Comparison of ENCODE assay signal across 25 cellular contexts in the genomic region with DNA sequence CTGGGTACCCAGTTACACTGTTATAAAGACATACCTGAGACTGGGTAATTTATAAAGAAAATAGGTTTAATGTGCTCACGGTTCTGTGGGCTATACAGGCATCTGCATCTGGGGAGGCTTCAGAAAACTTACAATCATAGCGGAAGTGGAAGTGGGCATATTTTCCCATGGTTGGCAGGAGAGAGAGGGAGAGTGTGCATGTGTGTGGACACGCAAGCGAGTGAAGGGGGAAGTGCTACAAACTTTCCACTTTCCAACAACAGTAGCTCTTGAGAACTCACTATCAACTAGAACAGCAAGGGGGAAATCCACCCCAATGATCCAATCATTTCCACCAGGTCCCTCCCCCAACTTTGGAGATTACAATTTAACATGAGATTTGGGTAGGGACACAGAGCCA. TPM values are rescaled to one million over a fixed set of nuclear protein-coding genes. Genes with fewer than 3 reads are reported as not detected.
DNase-seq lines count a peak whose midpoint lies in the region; ATAC-seq, FAIRE-seq and TF ChIP-seq lines count a peak whose summit lies in the region.
"Had no signal": no experiment of that assay in that cellular context is flagged by ENCODE, and none has a peak within 500 bp of the region (broad histone marks: within the 10 kb centered on the region; RNA-seq: fewer than 3 reads in every experiment).

No MANE protein-coding gene starts in this region.

- H3K27ac ChIP-seq in OCI-LY7 (ENCODE audit: low read depth, low read length, poor library complexity, severe bottlenecking) = no peak overlapping the region
- no peak overlapping the region for H3K27ac ChIP-seq in GM23248
- H3K27ac ChIP-seq in colonic mucosa = no peak overlapping the region
- H3K27ac ChIP-seq: ascending aorta, esophagus squamous epithelium, testis had no signal

- intact Hi-C loops in OCI-LY7 (cut with micrococcal nuclease; ENCODE audit: unreplicated experiment) = no loop called here
- intact Hi-C loops in colonic mucosa (cut with DNase I) = no loop called here

- 0 out of 2 replicates have a peak, but pooled peaks cover 9% of the 10 kb centered on the region for H4K20me1 ChIP-seq in OCI-LY7 (ENCODE audit: insufficient read depth, low read length)
- H4K20me1 ChIP-seq in GM23248 (ENCODE audit: insufficient read depth) = peaks cover 23% of the 10 kb centered on the region

- H2AFZ ChIP-seq in OCI-LY7 (ENCODE audit: low read length) (no peak overlapping the region), GM23248 (no peak overlapping the region)

- H3K9me2 ChIP-seq in OCI-LY7 (ENCODE audit: insufficient read depth, low read length) (no peaks in the 10 kb centered on the region), GM23248 (ENCODE audit: insufficient read depth) (no peaks in the 10 kb centered on the region)

- DNase-seq in Ammon's horn (ENCODE audit: low spot score) = peak; percentile 12
- DNase-seq in GM18507 (ENCODE audit: extremely low spot score, insufficient read length, low read depth) = no peak
- peak; percentile 11 for DNase-seq in OCI-LY7 (ENCODE audit: low spot score)
- DNase-seq in left lobe of liver (ENCODE audit: low spot score) = peak; percentile 10
- no peak for DNase-seq in GM23248
- no peak for DNase-seq in colonic mucosa
- DNase-seq: activated CD4-positive, CD25-positive, alpha-beta regulatory T cell; activated CD8-positive, alpha-beta T cell treated with anti-CD3 and anti-CD28 coated beads for 36 hours; activated T-cell treated with anti-CD3 and anti-CD28 coated beads, Interleukin-2, amount 50 U/mL, for 48 hours; CD4-positive, alpha-beta memory T cell; cerebellar nuclear complex; DMS79; effector CD4-positive, alpha-beta T cell; esophagus squamous epithelium; H9; kidney; NCI-H1436 treated with DMSO at 0.1 percent for 48 hours; NCI-H69; PC-3; posterior cingulate gyrus; testis had no signal

- H3K4me1 ChIP-seq in OCI-LY7 (ENCODE audit: insufficient read depth, low read length, poor library complexity, severe bottlenecking) (no peaks in the 10 kb centered on the region), GM23248 (ENCODE audit: insufficient read depth) (no peaks in the 10 kb centered on the region), colonic mucosa (no peaks in the 10 kb centered on the region)
- H3K4me1 ChIP-seq: ascending aorta had no signal

- no peak overlapping the region for H3K4me3 ChIP-seq in OCI-LY7 (ENCODE audit: low read depth, low read length, poor library complexity, severe bottlenecking)
- no peak overlapping the region for H3K4me3 ChIP-seq in GM23248
- H3K4me3 ChIP-seq in colonic mucosa = no peak overlapping the region
- H3K4me3 ChIP-seq: ascending aorta, esophagus squamous epithelium, testis had no signal

- peak; percentile 64 for FAIRE-seq in GM18507 (lab: Jason Lieb, UNC)
- FAIRE-seq: kidney had no signal

- CTCF ChIA-PET in OCI-LY7 (lab: Charles Lee; ENCODE audit: unreplicated experiment) = no interaction called here

- H3K79me2 ChIP-seq in OCI-LY7 (ENCODE audit: insufficient read depth, low read depth, low read length) (peaks cover 93% of the 10 kb centered on the region), GM23248 (ENCODE audit: insufficient read depth) (peaks cover 100% of the 10 kb centered on the region)

- no peaks in the 10 kb centered on the region for H3F3A ChIP-seq in GM23248 (ENCODE audit: insufficient read depth)

- H3K4me2 ChIP-seq in OCI-LY7 (ENCODE audit: low read length) (no peak overlapping the region), GM23248 (ENCODE audit: unreplicated experiment) (no peak overlapping the region)

- H3K27me3 ChIP-seq in GM23248 (replicated peaks; ENCODE audit: insufficient read depth) (no peaks in the 10 kb centered on the region), colonic mucosa (no peaks in the 10 kb centered on the region)
- H3K27me3 ChIP-seq: ascending aorta, esophagus squamous epithelium, testis had no signal

- ATAC-seq in left lobe of liver (no peak), GM21526 (IDR thresholded peaks at IDR 0.05; ENCODE audit: low FRiP score, unreplicated experiment) (no peak)
- ATAC-seq: activated CD8-positive, alpha-beta T cell treated with anti-CD3 and anti-CD28 coated beads for 36 hours; activated naive CD4-positive, alpha-beta T cell treated with anti-CD3 and anti-CD28 coated beads, Interleukin-2, amount 50 U/mL, for 72 hours; PC-3; stimulated activated effector memory CD8-positive, alpha-beta T cell treated with anti-CD3 and anti-CD28 coated beads, Interleukin-12 subunit alpha, Interleukin-12 subunit beta, amount 100 ng/mL, for 72 hours had no signal

- H3K9me3 ChIP-seq in OCI-LY7 (ENCODE audit: low read length) (0 out of 2 replicates have a peak, but pooled peaks cover 7% of the 10 kb centered on the region), GM23248 (ENCODE audit: low read depth) (no peaks in the 10 kb centered on the region), colonic mucosa (no peaks in the 10 kb centered on the region)
- H3K9me3 ChIP-seq: ascending aorta, esophagus squamous epithelium, testis had no signal

- BruUV-seq in OCI-LY7 (replicated peaks; lab: Mats Ljungman, UMichigan) = no TSS peak

- no peak overlapping the region for H3K9ac ChIP-seq in GM23248
- no peak overlapping the region for H3K9ac ChIP-seq in colonic mucosa (ENCODE audit: low read depth in 2 of 2, low read length in 2 of 2)

- POLR2A ChIA-PET in OCI-LY7 (lab: Charles Lee) = no interaction called here

- WGBS in GM23248 (ENCODE audit: low coverage in 1 of 2, low lambda C conversion rate in 2 of 2, missing lambda C conversion rate in 2 of 2), 2 experiments = 99% methylated on average over 4 of the region's 4 CpGs

- H3K36me3 ChIP-seq in OCI-LY7 (ENCODE audit: insufficient read depth, low read length) (peaks cover 79% of the 10 kb centered on the region), GM23248 (ENCODE audit: low read depth) (peaks cover 12% of the 10 kb centered on the region; the same call in 1 of the 2 replicates), colonic mucosa (no peaks in the 10 kb centered on the region)

- in situ Hi-C loops in GM23248 (cut with MboI) = no loop called here

- TF ChIP-seq CTCF in OCI-LY7 (conservative IDR thresholded peaks at IDR 0.05; ENCODE audit: low read length) (no peak), colonic mucosa (IDR thresholded peaks at IDR 0.05) (no peak)

RNA-seq across cellular contexts. Expression of a gene that starts 11.1 kb away (rescaled TPM):
- total RNA-seq in OCI-LY7 (2014; rRNA removed; shearing (Covaris generic)) = 30.4 and 30.5 TPM in 2 replicates
- total RNA-seq in OCI-LY7 (2022) (46.8 and 49.7 TPM in 2 replicates), left lobe of liver (20.9 TPM), colonic mucosa (10 to 100 TPM; 42.1 to 57.1 TPM)
- total RNA-seq in GM23248 (2014; rRNA removed; shearing (Covaris generic)) = 48.4 and 49.9 TPM in 2 replicates
- 7.1 and 7.6 TPM in 2 replicates for polyA plus RNA-seq in GM23248 (2016; fragmentation: Nextera tagmentation; extraction: Ambion mirVana)

Comparison
In these comparisons a context has a peak if more than half of its experiments do, and no peak if none do; other contexts are left out.
1. DNase-seq: peak in Ammon's horn (single experiment), OCI-LY7 (single experiment) and left lobe of liver (single experiment); none in GM18507 (single experiment), GM23248 (single experiment) and colonic mucosa (single experiment).